Comparison of ENCODE assay signal across 1 cellular context in the genomic region with DNA sequence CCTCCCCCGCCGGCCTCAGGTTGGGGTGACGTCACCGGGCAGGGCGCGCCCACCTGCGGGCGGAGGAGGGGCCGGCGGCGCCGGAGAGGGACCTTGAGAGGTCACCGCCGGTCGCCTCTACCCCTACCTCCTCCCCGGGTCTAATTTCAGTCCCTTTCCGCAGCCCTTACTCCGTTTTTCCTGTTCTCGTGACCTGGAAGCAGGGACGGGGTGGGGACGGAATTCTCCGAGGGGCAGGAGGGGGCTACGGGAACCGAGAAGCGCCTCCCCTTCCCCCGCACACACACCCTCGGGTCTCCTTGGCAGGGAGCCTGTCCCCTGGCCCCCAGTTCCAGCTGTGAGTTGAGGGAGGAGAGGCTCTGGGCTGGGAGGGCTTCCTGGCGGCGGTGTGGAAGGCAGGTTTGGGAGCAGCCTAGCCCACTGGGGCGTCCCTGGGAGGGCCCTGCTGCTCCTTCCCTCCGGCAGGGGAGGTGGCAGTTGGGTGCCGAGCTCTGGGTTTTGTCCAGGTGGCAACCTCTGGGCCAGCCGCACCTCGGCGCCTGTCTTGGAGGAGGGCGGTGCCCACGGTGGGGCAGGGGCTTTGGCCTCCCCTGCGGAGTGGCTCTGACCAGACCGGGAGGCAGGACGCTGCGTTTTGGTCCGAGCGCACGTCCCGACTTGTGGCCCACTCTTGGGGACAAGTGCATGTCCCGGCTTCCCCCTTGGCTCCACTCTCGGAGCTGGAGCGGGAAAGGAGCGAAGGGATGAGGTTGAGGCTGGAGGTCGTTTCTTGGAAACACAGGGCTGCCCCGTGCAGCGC.
TF ChIP-seq lines count a peak whose summit lies in the region.

No MANE protein-coding gene starts in this region.

TF ChIP-seq in HEK293, 187 proteins besides CTCF, POLR2A, EP300 and RAD21 (continued from another document and continues in another):
- TF ChIP-seq ZBTB48 (tag by site-specific recombination; IDR thresholded peaks at IDR 0.05) (0 out of 2 replicates have a peak, but pooled peaks have one; percentile 27), HOXA7 (CRISPR knock-in tag; IDR thresholded peaks at IDR 0.05; ENCODE audit: borderline replicate concordance) (no peak), ZNF121 (tag by site-specific recombination; IDR thresholded peaks at IDR 0.05) (no peak), ZNF266 (tag by site-specific recombination; IDR thresholded peaks at IDR 0.05; ENCODE audit: low read depth) (no peak), ZNF324 (tag by site-specific recombination; IDR thresholded peaks at IDR 0.05) (no peak), ZNF768 (tag by site-specific recombination; IDR thresholded peaks at IDR 0.05) (no peak), ZNF404 (tag by site-specific recombination; IDR thresholded peaks at IDR 0.05) (no peak), ZNF707 (tag by site-specific recombination; IDR thresholded peaks at IDR 0.05) (no peak), ZNF366 (tag by site-specific recombination; conservative IDR thresholded peaks at IDR 0.05) (no peak; the same call in 1 of the 2 replicates), ZNF155 (tag by site-specific recombination; IDR thresholded peaks at IDR 0.05) (no peak), ZNF473 (tag by site-specific recombination; IDR thresholded peaks at IDR 0.05) (no peak), ZNF660 (tag by site-specific recombination; IDR thresholded peaks at IDR 0.05) (no peak), ZBTB20 (tag by site-specific recombination; IDR thresholded peaks at IDR 0.05) (no peak; the same call in 1 of the 2 replicates), ZNF138 (tag by site-specific recombination; IDR thresholded peaks at IDR 0.05; ENCODE audit: borderline replicate concordance) (no peak), ZBTB8A (tag by site-specific recombination; IDR thresholded peaks at IDR 0.05) (peak; percentile 20; the same call in 1 of the 2 replicates), TRIM28 (IDR thresholded peaks at IDR 0.05; ENCODE audit: borderline replicate concordance, low read length) (no peak), ZNF654 (tag by site-specific recombination; IDR thresholded peaks at IDR 0.05; ENCODE audit: low read depth) (no peak), ZNF514 (tag by site-specific recombination; IDR thresholded peaks at IDR 0.05) (no peak), ZNF157 (tag by site-specific recombination; IDR thresholded peaks at IDR 0.05) (no peak), ZIC2 (tag by site-specific recombination; IDR thresholded peaks at IDR 0.05) (peak; percentile 78), SP7 (tag by site-specific recombination; IDR thresholded peaks at IDR 0.05) (peak; percentile 50; the same call in 1 of the 2 replicates), IKZF3 (tag by site-specific recombination; IDR thresholded peaks at IDR 0.05) (no peak)
- TF ChIP-seq, protein P1, sequence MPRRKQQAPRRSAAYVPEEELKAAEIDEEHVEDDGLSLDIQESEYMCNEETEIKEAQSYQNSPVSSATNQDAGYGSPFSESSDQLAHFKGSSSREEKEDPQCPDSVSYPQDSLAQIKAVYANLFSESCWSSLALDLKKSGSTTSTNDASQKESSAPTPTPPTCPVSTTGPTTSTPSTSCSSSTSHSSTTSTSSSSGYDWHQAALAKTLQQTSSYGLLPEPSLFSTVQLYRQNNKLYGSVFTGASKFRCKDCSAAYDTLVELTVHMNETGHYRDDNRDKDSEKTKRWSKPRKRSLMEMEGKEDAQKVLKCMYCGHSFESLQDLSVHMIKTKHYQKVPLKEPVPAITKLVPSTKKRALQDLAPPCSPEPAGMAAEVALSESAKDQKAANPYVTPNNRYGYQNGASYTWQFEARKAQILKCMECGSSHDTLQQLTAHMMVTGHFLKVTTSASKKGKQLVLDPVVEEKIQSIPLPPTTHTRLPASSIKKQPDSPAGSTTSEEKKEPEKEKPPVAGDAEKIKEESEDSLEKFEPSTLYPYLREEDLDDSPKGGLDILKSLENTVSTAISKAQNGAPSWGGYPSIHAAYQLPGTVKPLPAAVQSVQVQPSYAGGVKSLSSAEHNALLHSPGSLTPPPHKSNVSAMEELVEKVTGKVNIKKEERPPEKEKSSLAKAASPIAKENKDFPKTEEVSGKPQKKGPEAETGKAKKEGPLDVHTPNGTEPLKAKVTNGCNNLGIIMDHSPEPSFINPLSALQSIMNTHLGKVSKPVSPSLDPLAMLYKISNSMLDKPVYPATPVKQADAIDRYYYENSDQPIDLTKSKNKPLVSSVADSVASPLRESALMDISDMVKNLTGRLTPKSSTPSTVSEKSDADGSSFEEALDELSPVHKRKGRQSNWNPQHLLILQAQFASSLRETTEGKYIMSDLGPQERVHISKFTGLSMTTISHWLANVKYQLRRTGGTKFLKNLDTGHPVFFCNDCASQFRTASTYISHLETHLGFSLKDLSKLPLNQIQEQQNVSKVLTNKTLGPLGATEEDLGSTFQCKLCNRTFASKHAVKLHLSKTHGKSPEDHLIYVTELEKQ (tag by site-specific recombination; IDR thresholded peaks at IDR 0.05; ENCODE audit: borderline replicate concordance): no peak
- TF ChIP-seq, protein P2, sequence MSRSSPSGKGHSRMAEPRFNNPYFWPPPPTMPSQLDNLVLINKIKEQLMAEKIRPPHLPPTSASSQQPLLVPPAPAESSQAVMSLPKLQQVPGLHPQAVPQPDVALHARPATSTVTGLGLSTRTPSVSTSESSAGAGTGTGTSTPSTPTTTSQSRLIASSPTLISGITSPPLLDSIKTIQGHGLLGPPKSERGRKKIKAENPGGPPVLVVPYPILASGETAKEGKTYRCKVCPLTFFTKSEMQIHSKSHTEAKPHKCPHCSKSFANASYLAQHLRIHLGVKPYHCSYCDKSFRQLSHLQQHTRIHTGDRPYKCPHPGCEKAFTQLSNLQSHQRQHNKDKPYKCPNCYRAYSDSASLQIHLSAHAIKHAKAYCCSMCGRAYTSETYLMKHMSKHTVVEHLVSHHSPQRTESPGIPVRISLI (tag by site-specific recombination; IDR thresholded peaks at IDR 0.05): no peak
- TF ChIP-seq, protein P3, sequence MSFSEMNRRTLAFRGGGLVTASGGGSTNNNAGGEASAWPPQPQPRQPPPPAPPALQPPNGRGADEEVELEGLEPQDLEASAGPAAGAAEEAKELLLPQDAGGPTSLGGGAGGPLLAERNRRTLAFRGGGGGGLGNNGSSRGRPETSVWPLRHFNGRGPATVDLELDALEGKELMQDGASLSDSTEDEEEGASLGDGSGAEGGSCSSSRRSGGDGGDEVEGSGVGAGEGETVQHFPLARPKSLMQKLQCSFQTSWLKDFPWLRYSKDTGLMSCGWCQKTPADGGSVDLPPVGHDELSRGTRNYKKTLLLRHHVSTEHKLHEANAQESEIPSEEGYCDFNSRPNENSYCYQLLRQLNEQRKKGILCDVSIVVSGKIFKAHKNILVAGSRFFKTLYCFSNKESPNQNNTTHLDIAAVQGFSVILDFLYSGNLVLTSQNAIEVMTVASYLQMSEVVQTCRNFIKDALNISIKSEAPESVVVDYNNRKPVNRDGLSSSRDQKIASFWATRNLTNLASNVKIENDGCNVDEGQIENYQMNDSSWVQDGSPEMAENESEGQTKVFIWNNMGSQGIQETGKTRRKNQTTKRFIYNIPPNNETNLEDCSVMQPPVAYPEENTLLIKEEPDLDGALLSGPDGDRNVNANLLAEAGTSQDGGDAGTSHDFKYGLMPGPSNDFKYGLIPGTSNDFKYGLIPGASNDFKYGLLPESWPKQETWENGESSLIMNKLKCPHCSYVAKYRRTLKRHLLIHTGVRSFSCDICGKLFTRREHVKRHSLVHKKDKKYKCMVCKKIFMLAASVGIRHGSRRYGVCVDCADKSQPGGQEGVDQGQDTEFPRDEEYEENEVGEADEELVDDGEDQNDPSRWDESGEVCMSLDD (tag by site-specific recombination; IDR thresholded peaks at IDR 0.05): no peak
- TF ChIP-seq, protein P4, sequence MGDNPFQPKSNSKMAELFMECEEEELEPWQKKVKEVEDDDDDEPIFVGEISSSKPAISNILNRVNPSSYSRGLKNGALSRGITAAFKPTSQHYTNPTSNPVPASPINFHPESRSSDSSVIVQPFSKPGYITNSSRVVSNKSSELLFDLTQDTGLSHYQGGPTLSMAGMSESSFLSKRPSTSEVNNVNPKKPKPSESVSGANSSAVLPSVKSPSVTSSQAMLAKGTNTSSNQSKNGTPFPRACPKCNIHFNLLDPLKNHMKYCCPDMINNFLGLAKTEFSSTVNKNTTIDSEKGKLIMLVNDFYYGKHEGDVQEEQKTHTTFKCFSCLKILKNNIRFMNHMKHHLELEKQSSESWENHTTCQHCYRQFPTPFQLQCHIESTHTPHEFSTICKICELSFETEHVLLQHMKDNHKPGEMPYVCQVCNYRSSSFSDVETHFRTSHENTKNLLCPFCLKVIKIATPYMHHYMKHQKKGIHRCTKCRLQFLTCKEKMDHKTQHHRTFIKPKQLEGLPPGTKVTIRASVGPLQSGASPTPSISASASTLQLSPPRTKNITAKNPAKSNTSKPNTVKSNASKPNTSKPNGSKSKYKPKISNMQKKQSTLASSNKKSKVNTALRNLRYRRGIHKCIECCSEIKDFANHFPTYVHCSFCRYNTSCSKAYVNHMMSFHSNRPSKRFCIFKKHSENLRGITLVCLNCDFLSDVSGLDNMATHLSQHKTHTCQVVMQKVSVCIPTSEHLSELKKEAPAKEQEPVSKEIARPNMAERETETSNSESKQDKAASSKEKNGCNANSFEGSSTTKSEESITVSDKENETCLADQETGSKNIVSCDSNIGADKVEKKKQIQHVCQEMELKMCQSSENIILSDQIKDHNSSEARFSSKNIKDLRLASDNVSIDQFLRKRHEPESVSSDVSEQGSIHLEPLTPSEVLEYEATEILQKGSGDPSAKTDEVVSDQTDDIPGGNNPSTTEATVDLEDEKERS (tag by site-specific recombination; IDR thresholded peaks at IDR 0.05): no peak
- TF ChIP-seq, protein P5, sequence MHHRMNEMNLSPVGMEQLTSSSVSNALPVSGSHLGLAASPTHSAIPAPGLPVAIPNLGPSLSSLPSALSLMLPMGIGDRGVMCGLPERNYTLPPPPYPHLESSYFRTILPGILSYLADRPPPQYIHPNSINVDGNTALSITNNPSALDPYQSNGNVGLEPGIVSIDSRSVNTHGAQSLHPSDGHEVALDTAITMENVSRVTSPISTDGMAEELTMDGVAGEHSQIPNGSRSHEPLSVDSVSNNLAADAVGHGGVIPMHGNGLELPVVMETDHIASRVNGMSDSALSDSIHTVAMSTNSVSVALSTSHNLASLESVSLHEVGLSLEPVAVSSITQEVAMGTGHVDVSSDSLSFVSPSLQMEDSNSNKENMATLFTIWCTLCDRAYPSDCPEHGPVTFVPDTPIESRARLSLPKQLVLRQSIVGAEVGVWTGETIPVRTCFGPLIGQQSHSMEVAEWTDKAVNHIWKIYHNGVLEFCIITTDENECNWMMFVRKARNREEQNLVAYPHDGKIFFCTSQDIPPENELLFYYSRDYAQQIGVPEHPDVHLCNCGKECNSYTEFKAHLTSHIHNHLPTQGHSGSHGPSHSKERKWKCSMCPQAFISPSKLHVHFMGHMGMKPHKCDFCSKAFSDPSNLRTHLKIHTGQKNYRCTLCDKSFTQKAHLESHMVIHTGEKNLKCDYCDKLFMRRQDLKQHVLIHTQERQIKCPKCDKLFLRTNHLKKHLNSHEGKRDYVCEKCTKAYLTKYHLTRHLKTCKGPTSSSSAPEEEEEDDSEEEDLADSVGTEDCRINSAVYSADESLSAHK (tag by site-specific recombination; IDR thresholded peaks at IDR 0.05): no peak
- TF ChIP-seq, protein P6, sequence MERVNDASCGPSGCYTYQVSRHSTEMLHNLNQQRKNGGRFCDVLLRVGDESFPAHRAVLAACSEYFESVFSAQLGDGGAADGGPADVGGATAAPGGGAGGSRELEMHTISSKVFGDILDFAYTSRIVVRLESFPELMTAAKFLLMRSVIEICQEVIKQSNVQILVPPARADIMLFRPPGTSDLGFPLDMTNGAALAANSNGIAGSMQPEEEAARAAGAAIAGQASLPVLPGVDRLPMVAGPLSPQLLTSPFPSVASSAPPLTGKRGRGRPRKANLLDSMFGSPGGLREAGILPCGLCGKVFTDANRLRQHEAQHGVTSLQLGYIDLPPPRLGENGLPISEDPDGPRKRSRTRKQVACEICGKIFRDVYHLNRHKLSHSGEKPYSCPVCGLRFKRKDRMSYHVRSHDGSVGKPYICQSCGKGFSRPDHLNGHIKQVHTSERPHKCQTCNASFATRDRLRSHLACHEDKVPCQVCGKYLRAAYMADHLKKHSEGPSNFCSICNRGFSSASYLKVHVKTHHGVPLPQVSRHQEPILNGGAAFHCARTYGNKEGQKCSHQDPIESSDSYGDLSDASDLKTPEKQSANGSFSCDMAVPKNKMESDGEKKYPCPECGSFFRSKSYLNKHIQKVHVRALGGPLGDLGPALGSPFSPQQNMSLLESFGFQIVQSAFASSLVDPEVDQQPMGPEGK (tag by site-specific recombination; IDR thresholded peaks at IDR 0.05): peak; percentile 91
- TF ChIP-seq, protein P7, sequence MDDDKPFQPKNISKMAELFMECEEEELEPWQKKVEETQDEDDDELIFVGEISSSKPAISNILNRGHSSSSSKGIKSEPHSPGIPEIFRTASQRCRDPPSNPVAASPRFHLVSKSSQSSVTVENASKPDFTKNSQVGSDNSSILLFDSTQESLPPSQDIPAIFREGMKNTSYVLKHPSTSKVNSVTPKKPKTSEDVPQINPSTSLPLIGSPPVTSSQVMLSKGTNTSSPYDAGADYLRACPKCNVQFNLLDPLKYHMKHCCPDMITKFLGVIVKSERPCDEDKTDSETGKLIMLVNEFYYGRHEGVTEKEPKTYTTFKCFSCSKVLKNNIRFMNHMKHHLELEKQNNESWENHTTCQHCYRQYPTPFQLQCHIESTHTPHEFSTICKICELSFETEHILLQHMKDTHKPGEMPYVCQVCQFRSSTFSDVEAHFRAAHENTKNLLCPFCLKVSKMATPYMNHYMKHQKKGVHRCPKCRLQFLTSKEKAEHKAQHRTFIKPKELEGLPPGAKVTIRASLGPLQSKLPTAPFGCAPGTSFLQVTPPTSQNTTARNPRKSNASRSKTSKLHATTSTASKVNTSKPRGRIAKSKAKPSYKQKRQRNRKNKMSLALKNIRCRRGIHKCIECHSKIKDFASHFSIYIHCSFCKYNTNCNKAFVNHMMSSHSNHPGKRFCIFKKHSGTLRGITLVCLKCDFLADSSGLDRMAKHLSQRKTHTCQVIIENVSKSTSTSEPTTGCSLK (tag by site-specific recombination; IDR thresholded peaks at IDR 0.05): no peak
- TF ChIP-seq, protein P8, sequence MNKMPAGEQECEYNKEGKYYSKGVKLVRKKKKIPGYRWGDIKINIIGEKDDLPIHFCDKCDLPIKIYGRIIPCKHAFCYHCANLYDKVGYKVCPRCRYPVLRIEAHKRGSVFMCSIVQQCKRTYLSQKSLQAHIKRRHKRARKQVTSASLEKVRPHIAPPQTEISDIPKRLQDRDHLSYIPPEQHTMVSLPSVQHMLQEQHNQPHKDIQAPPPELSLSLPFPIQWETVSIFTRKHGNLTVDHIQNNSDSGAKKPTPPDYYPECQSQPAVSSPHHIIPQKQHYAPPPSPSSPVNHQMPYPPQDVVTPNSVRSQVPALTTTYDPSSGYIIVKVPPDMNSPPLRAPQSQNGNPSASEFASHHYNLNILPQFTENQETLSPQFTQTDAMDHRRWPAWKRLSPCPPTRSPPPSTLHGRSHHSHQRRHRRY (tag by site-specific recombination; IDR thresholded peaks at IDR 0.05): no peak
